Comparison of ENCODE assay signal across 9 cellular contexts in the genomic region with DNA sequence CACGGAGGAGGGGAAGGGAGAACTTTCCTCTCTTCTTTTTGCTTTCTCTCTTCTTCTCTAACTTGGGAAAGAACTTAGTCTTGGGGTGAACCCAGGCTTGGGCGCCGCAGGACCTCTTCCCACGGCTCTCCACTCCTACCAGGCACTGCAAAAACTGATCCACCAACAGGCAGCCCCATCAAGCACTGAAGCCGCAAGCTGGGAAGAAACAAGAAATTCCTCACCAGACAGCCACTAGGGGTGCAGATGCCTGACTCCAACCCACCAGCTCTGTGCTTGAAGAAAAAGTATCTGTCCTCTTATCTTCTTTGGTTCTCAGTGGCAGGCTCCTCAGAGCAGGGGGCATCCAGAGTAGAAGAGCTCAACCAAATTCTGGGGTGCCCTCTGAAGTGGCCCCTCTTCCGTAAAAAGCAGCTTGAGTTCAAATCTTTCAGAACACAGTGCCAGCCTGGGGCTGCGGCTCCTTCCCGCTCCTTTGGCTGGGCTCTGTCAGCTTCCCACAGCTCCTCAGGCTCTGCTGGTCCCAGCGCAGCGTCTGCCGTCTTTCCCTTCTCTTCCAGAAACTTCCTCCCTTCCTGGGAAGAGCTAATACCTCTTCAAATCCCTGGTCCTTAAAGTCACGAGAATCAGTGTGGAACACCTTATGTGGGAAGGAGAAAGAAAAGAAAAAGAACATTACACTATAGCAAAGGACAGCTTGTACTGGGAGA. TPM values are rescaled to one million over a fixed set of nuclear protein-coding genes. Genes with fewer than 3 reads are reported as not detected.
DNase-seq lines count a peak whose midpoint lies in the region; ATAC-seq and TF ChIP-seq lines count a peak whose summit lies in the region.
"Had no signal": no experiment of that assay in that cellular context is flagged by ENCODE, and none has a peak within 500 bp of the region (broad histone marks: within the 10 kb centered on the region; RNA-seq: fewer than 3 reads in every experiment).

No MANE protein-coding gene starts in this region.

- peak; percentile 26 to 54 for TF ChIP-seq CTCF in Caco-2 (IDR thresholded peaks at IDR 0.05; ENCODE audit: insufficient read depth in 1 of 2, low read depth in 1 of 2, low read length in 1 of 2, severe bottlenecking in 1 of 2, unreplicated experiment in 1 of 2)

- H3K9me3 Mint-ChIP-seq in Caco-2 (ENCODE audit: unreplicated experiment): no peaks in the 10 kb centered on the region
- H3K9me3 Mint-ChIP-seq in naive thymus-derived CD8-positive, alpha-beta T cell: no peaks in the 10 kb centered on the region

- H3K36me3 ChIP-seq in Caco-2 (ENCODE audit: control insufficient read depth, insufficient read depth, low read length): no peaks in the 10 kb centered on the region

- H3K4me1 ChIP-seq in Caco-2: peaks cover 5% of the 10 kb centered on the region; the same call in 1 of the 2 replicates

- peak in 1 of 2 experiments; percentile 36 for DNase-seq in Caco-2
- DNase-seq in HuH-7 (ENCODE audit: low spot score): peak; percentile 44
- DNase-seq in T47D (ENCODE audit: low read depth in 1 of 2, low spot score in 1 of 2): peak; percentile 34 to 37
- DNase-seq in naive thymus-derived CD8-positive, alpha-beta T cell: no peak
- no peak for DNase-seq in central memory CD4-positive, alpha-beta T cell
- no peak for DNase-seq in islet precursor cell
- no peak for DNase-seq in NK-92 (lab: John Stamatoyannopoulos, UW; ENCODE audit: unreplicated experiment)
- DNase-seq: tibial artery had no signal

- intact Hi-C loops in Caco-2 (cut with micrococcal nuclease; ENCODE audit: unreplicated experiment): loop anchor here (5.0 kb wide), 1 partner anchor 97 kb away; no protein-coding TSS in a partner anchor

- H3K4me3 Mint-ChIP-seq in Caco-2 (ENCODE audit: unreplicated experiment): no peak overlapping the region
- H3K4me3 Mint-ChIP-seq in naive thymus-derived CD8-positive, alpha-beta T cell: peak overlapping the region; percentile 32 to 96 (median 92)

- no peak overlapping the region for H3K27ac Mint-ChIP-seq in Caco-2 (ENCODE audit: unreplicated experiment)
- peak overlapping the region in 9 of 10 donors; percentile 2 to 93 (median 63) for H3K27ac Mint-ChIP-seq in naive thymus-derived CD8-positive, alpha-beta T cell

- H3K4me3 ChIP-seq in Caco-2 (ENCODE audit: low read depth, low read length): no peak overlapping the region

- no peaks in the 10 kb centered on the region for H3K27me3 Mint-ChIP-seq in Caco-2 (ENCODE audit: insufficient read depth, unreplicated experiment)
- H3K27me3 Mint-ChIP-seq in naive thymus-derived CD8-positive, alpha-beta T cell: no peaks in the 10 kb centered on the region

- POLR2A ChIA-PET in Caco-2 (lab: Charles Lee): no interaction called here
- POLR2A ChIA-PET in naive thymus-derived CD8-positive, alpha-beta T cell (lab: Charles Lee): interaction anchor here (2.1 to 3.5 kb wide), 2 partner anchors 36 to 61 kb away, joined by 9 to 19 read pairs; a partner anchor contains a TSS

- H3K36me3 Mint-ChIP-seq in Caco-2 (ENCODE audit: insufficient read depth, unreplicated experiment): peaks cover 9% of the 10 kb centered on the region
- H3K36me3 Mint-ChIP-seq in naive thymus-derived CD8-positive, alpha-beta T cell: peaks cover 0 to 23% (median 11%) of the 10 kb centered on the region in 3 donors

- in situ Hi-C loops in T47D (cut with HindIII; ENCODE audit: low pct_unique_long_range_greater_than_20kb, low sequenced_read_pairs): no loop called here

- BruUV-seq in Caco-2 (replicated peaks; lab: Mats Ljungman, UMichigan): no TSS peak

- H3K27me3 ChIP-seq in Caco-2 (replicated peaks; ENCODE audit: control insufficient read depth, insufficient read depth, low read length): no peaks in the 10 kb centered on the region
- H3K27me3 ChIP-seq: tibial artery had no signal

- CTCF ChIA-PET in Caco-2 (lab: Charles Lee): interaction anchor here (1.0 to 2.5 kb wide), 4 partner anchors 35 to 174 kb away, joined by 3 to 13 read pairs (median 4); a partner anchor contains a TSS

- ATAC-seq in naive thymus-derived CD8-positive, alpha-beta T cell: no peak
- ATAC-seq in HG03196 (IDR thresholded peaks at IDR 0.05; ENCODE audit: unreplicated experiment): no peak

- no peaks in the 10 kb centered on the region for H3K9me3 ChIP-seq in Caco-2
- H3K9me3 ChIP-seq: tibial artery had no signal

- H3K4me1 Mint-ChIP-seq in Caco-2 (ENCODE audit: low read depth, unreplicated experiment): peaks cover 15% of the 10 kb centered on the region
- peaks cover 50 to 81% (median 79%) of the 10 kb centered on the region in 4 donors for H3K4me1 Mint-ChIP-seq in naive thymus-derived CD8-positive, alpha-beta T cell

RNA-seq across cellular contexts. Expression of a gene that starts 2.4 kb away (rescaled TPM):
- total RNA-seq in Caco-2 (2022): 10.8 and 12.5 TPM in 2 replicates
- total RNA-seq in naive thymus-derived CD8-positive, alpha-beta T cell: 10 to 100 TPM; 29.0 to 31.0 TPM
- polyA plus RNA-seq in naive thymus-derived CD8-positive, alpha-beta T cell: 10 to 100 TPM in 2 of 3 donors, 1 to 10 TPM in 1; 9.0 to 19.3 (median 13.1) TPM

RNA-seq across cellular contexts. Expression of a gene that starts 35.3 kb away (rescaled TPM):
- total RNA-seq in Caco-2 (2022): 11.0 and 11.9 TPM in 2 replicates
- total RNA-seq in naive thymus-derived CD8-positive, alpha-beta T cell: 10 to 100 TPM; 50.2 to 50.3 TPM
- polyA plus RNA-seq in naive thymus-derived CD8-positive, alpha-beta T cell: 100 to 1,000 TPM in 1 of 3 donors, 10 to 100 TPM in 2; 71.3 to 113 (median 84.6) TPM

RNA-seq across cellular contexts. Expression of a gene that starts 39.3 kb away (rescaled TPM):
- total RNA-seq in Caco-2 (2022): 0.21 TPM in 1 of 2 replicates, not detected in the other
- 1 to 10 TPM; 1.6 TPM for total RNA-seq in naive thymus-derived CD8-positive, alpha-beta T cell
- 1 to 10 TPM; 1.1 to 2.9 (median 1.7) TPM for polyA plus RNA-seq in naive thymus-derived CD8-positive, alpha-beta T cell

Comparison
In these comparisons a context has a peak if more than half of its experiments do, and no peak if none do; other contexts are left out.
1. DNase-seq: peak in HuH-7 (single experiment) and T47D (2 of 2); none in naive thymus-derived CD8-positive, alpha-beta T cell (0 of 10), central memory CD4-positive, alpha-beta T cell (single experiment), islet precursor cell (single experiment) and NK-92 (single experiment).